Comparison of ENCODE assay signal across 14 cellular contexts in the genomic region with DNA sequence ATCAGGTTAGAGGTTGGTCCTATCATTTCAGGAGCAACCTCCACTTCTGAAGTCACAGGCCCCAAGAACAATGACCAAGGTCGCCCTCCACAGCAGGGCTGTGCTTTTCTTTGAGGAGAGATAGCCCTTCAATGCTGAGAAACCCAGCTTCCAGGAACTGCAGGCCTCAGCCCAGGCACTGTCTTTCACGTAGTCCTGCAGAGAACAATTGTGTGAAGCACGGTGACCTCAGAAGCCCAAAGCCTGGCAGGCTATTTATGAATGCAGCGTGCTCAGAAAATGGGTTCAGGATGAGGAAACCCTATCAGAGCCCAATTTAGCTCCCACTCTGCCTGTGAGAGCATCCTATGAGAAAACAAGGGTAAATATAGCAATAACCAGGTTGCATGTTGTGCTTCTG.
A peak's percentile ranks its signal among the peaks of the same experiment; 100 is the strongest.
DNase-seq lines count a peak whose midpoint lies in the region; ATAC-seq, FAIRE-seq and TF ChIP-seq lines count a peak whose summit lies in the region.
"Had no signal": no experiment of that assay in that cellular context is flagged by ENCODE, and none has a peak within 500 bp of the region (broad histone marks: within the 10 kb centered on the region; RNA-seq: fewer than 3 reads in every experiment).

No MANE protein-coding gene starts in this region.

- H3K4me3 Mint-ChIP-seq in activated naive CD8-positive, alpha-beta T cell treated with anti-CD3 and anti-CD28 coated beads, Interleukin-2, amount 50 U/mL, for 24 hours = no peak overlapping the region

- H3K27ac ChIP-seq in A549 = peak overlapping the region; percentile 9 to 59; a peak in 3 of 6 replicates
- H3K27ac ChIP-seq: neutrophil had no signal

- no peak overlapping the region for H3K4me3 ChIP-seq in A549

- no peak overlapping the region for H3K4me2 ChIP-seq in A549

- no peak for FAIRE-seq in A549 (lab: Jason Lieb, UNC)
- FAIRE-seq: endometrium, RCC 7860 had no signal

- WGBS in A549 (ENCODE audit: missing lambda C conversion rate) = 91% methylated on average over 4 of the region's 4 CpGs

- TF ChIP-seq EP300 in A549 (IDR thresholded peaks at IDR 0.05) = no peak

- CTCF ChIA-PET in A549 (lab: Yijun Ruan, JAX) = interaction anchor here (1.3 to 3.2 kb wide), 4 partner anchors 8 to 116 kb away, joined by 3 to 11 read pairs (median 3); no protein-coding TSS in a partner anchor

- H3K36me3 Mint-ChIP-seq in activated naive CD8-positive, alpha-beta T cell treated with anti-CD3 and anti-CD28 coated beads, Interleukin-2, amount 50 U/mL, for 24 hours (ENCODE audit: low read depth) = no peaks in the 10 kb centered on the region

- no peak for TF ChIP-seq CTCF in A549 (IDR thresholded peaks at IDR 0.05)

- TF ChIP-seq RAD21 in A549 (conservative IDR thresholded peaks at IDR 0.05 in 1 of 2, IDR thresholded peaks at IDR 0.05 in 1 of 2) = no peak

- H3K4me1 Mint-ChIP-seq in activated naive CD8-positive, alpha-beta T cell treated with anti-CD3 and anti-CD28 coated beads, Interleukin-2, amount 50 U/mL, for 24 hours = no peaks in the 10 kb centered on the region

- peaks cover 48% of the 10 kb centered on the region for H3K4me1 ChIP-seq in A549

- no peak for ATAC-seq in A549
- ATAC-seq in Right ventricle myocardium inferior = peak; percentile 95
- ATAC-seq in GM19455 (IDR thresholded peaks at IDR 0.05; ENCODE audit: unreplicated experiment) = no peak
- no peak for ATAC-seq in activated naive CD8-positive, alpha-beta T cell treated with anti-CD3 and anti-CD28 coated beads, Interleukin-2, amount 50 U/mL, for 24 hours
- no peak for ATAC-seq in HG02885 (IDR thresholded peaks at IDR 0.05; ENCODE audit: poor library complexity, unreplicated experiment)

- no peaks in the 10 kb centered on the region for H3K9me3 Mint-ChIP-seq in activated naive CD8-positive, alpha-beta T cell treated with anti-CD3 and anti-CD28 coated beads, Interleukin-2, amount 50 U/mL, for 24 hours

- intact Hi-C loops in Right ventricle myocardium inferior (cut with DNase I) = loop anchor here (5.0 kb wide), 1 partner anchor 386 kb away; no protein-coding TSS in a partner anchor

- POLR2A ChIA-PET in A549 (lab: Yijun Ruan, JAX) = no interaction called here

- DNase-seq in A549 (ENCODE audit: low read depth in 1 of 2, low spot score in 1 of 2) (no peak), NCI-H82 (lab: John Stamatoyannopoulos, UW) (peak; percentile 52), Right ventricle myocardium inferior (ENCODE audit: missing footprints) (peak; percentile 59), midbrain (lab: John Stamatoyannopoulos, UW) (peak; percentile 0), glomerular visceral epithelial cell (ENCODE audit: extremely low spot score) (no peak)
- DNase-seq in activated naive CD8-positive, alpha-beta T cell treated with anti-CD3 and anti-CD28 coated beads, Interleukin-2, amount 50 U/mL, for 24 hours = no peak
- DNase-seq: activated effector memory CD4-positive, alpha-beta T cell treated with Interleukin-2 at 50 U/mL for 16 hours; stimulated activated CD4-positive, alpha-beta T cell treated with anti-CD3 and anti-CD28 coated beads, Interleukin-12 subunit alpha, Interleukin-12 subunit beta, amount 100 ng/mL, for 4 hours; T-helper 2 cell had no signal

- H3K9me3 ChIP-seq in A549 = no peaks in the 10 kb centered on the region; the same call in 2 of the 3 replicates
- H3K9me3 ChIP-seq: neutrophil had no signal

- no peak overlapping the region for H3K27ac Mint-ChIP-seq in activated naive CD8-positive, alpha-beta T cell treated with anti-CD3 and anti-CD28 coated beads, Interleukin-2, amount 50 U/mL, for 24 hours

- no peak for TF ChIP-seq POLR2A in A549 (IDR thresholded peaks at IDR 0.05; ENCODE audit: low read length)

- H3K27me3 Mint-ChIP-seq in activated naive CD8-positive, alpha-beta T cell treated with anti-CD3 and anti-CD28 coated beads, Interleukin-2, amount 50 U/mL, for 24 hours = no peaks in the 10 kb centered on the region

TF ChIP-seq in A549, 52 proteins besides CTCF, POLR2A, EP300 and RAD21 (continues in another document):
- TF ChIP-seq MAFK (IDR thresholded peaks at IDR 0.05; ENCODE audit: partially characterized antibody) (no peak), FOSB (CRISPR knock-in tag; IDR thresholded peaks at IDR 0.05) (no peak), HOXA7 (CRISPR knock-in tag; IDR thresholded peaks at IDR 0.05) (no peak), ZC3H11A (IDR thresholded peaks at IDR 0.05) (no peak), FOXS1 (CRISPR knock-in tag; IDR thresholded peaks at IDR 0.05) (no peak), HEYL (CRISPR knock-in tag; IDR thresholded peaks at IDR 0.05) (no peak), ZSCAN20 (CRISPR knock-in tag; IDR thresholded peaks at IDR 0.05) (no peak), HOXB5 (CRISPR knock-in tag; IDR thresholded peaks at IDR 0.05) (no peak), NFE2L2 (conservative IDR thresholded peaks at IDR 0.05; ENCODE audit: low read length) (no peak)
- TF ChIP-seq, protein P1, sequence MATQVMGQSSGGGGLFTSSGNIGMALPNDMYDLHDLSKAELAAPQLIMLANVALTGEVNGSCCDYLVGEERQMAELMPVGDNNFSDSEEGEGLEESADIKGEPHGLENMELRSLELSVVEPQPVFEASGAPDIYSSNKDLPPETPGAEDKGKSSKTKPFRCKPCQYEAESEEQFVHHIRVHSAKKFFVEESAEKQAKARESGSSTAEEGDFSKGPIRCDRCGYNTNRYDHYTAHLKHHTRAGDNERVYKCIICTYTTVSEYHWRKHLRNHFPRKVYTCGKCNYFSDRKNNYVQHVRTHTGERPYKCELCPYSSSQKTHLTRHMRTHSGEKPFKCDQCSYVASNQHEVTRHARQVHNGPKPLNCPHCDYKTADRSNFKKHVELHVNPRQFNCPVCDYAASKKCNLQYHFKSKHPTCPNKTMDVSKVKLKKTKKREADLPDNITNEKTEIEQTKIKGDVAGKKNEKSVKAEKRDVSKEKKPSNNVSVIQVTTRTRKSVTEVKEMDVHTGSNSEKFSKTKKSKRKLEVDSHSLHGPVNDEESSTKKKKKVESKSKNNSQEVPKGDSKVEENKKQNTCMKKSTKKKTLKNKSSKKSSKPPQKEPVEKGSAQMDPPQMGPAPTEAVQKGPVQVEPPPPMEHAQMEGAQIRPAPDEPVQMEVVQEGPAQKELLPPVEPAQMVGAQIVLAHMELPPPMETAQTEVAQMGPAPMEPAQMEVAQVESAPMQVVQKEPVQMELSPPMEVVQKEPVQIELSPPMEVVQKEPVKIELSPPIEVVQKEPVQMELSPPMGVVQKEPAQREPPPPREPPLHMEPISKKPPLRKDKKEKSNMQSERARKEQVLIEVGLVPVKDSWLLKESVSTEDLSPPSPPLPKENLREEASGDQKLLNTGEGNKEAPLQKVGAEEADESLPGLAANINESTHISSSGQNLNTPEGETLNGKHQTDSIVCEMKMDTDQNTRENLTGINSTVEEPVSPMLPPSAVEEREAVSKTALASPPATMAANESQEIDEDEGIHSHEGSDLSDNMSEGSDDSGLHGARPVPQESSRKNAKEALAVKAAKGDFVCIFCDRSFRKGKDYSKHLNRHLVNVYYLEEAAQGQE (IDR thresholded peaks at IDR 0.05) = no peak
- TF ChIP-seq, protein P2, sequence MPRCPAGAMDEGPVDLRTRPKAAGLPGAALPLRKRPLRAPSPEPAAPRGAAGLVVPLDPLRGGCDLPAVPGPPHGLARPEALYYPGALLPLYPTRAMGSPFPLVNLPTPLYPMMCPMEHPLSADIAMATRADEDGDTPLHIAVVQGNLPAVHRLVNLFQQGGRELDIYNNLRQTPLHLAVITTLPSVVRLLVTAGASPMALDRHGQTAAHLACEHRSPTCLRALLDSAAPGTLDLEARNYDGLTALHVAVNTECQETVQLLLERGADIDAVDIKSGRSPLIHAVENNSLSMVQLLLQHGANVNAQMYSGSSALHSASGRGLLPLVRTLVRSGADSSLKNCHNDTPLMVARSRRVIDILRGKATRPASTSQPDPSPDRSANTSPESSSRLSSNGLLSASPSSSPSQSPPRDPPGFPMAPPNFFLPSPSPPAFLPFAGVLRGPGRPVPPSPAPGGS (IDR thresholded peaks at IDR 0.05) = no peak
- TF ChIP-seq, protein P3, sequence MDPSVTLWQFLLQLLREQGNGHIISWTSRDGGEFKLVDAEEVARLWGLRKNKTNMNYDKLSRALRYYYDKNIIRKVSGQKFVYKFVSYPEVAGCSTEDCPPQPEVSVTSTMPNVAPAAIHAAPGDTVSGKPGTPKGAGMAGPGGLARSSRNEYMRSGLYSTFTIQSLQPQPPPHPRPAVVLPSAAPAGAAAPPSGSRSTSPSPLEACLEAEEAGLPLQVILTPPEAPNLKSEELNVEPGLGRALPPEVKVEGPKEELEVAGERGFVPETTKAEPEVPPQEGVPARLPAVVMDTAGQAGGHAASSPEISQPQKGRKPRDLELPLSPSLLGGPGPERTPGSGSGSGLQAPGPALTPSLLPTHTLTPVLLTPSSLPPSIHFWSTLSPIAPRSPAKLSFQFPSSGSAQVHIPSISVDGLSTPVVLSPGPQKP (IDR thresholded peaks at IDR 0.05; ENCODE audit: low read depth, low read length) = no peak
- TF ChIP-seq, protein P4, sequence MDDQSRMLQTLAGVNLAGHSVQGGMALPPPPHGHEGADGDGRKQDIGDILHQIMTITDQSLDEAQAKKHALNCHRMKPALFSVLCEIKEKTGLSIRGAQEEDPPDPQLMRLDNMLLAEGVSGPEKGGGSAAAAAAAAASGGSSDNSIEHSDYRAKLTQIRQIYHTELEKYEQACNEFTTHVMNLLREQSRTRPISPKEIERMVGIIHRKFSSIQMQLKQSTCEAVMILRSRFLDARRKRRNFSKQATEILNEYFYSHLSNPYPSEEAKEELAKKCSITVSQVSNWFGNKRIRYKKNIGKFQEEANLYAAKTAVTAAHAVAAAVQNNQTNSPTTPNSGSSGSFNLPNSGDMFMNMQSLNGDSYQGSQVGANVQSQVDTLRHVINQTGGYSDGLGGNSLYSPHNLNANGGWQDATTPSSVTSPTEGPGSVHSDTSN (IDR thresholded peaks at IDR 0.05) = no peak
- TF ChIP-seq, protein P5, sequence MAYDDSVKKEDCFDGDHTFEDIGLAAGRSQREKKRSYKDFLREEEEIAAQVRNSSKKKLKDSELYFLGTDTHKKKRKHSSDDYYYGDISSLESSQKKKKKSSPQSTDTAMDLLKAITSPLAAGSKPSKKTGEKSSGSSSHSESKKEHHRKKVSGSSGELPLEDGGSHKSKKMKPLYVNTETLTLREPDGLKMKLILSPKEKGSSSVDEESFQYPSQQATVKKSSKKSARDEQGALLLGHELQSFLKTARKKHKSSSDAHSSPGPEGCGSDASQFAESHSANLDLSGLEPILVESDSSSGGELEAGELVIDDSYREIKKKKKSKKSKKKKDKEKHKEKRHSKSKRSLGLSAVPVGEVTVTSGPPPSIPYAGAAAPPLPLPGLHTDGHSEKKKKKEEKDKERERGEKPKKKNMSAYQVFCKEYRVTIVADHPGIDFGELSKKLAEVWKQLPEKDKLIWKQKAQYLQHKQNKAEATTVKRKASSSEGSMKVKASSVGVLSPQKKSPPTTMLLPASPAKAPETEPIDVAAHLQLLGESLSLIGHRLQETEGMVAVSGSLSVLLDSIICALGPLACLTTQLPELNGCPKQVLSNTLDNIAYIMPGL (CRISPR knock-in tag; IDR thresholded peaks at IDR 0.05; ENCODE audit: borderline replicate concordance) = no peak
- TF ChIP-seq, protein P6, sequence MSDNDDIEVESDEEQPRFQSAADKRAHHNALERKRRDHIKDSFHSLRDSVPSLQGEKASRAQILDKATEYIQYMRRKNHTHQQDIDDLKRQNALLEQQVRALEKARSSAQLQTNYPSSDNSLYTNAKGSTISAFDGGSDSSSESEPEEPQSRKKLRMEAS (IDR thresholded peaks at IDR 0.05) = no peak

Comparison
In these comparisons a context has a peak if more than half of its experiments do, and no peak if none do; other contexts are left out.
1. DNase-seq: peak in NCI-H82 (single experiment), Right ventricle myocardium inferior (single experiment) and midbrain (single experiment); none in A549 (0 of 2), activated naive CD8-positive, alpha-beta T cell treated with anti-CD3 and anti-CD28 coated beads, Interleukin-2, amount 50 U/mL, for 24 hours (single experiment) and glomerular visceral epithelial cell (single experiment).